Comparison of ENCODE assay signal across 10 cellular contexts in genomic region chr11:65298131-65298535, GRCh38. TPM values are rescaled to one million over a fixed set of nuclear protein-coding genes. Genes with fewer than 3 reads are reported as not detected.
DNase-seq lines count a peak whose midpoint lies in the region; ATAC-seq, FAIRE-seq and TF ChIP-seq lines count a peak whose summit lies in the region.
"Had no signal": no experiment of that assay in that cellular context is flagged by ENCODE, and none has a peak within 500 bp of the region (broad histone marks: within the 10 kb centered on the region; RNA-seq: fewer than 3 reads in every experiment).

No MANE protein-coding gene starts in this region.

- H3K9ac ChIP-seq in astrocyte (ENCODE audit: low read length) (no peak overlapping the region), muscle layer of colon (ENCODE audit: low read length) (peak overlapping the region; percentile 48)

- no peaks in the 10 kb centered on the region for H3K79me2 ChIP-seq in astrocyte (ENCODE audit: insufficient read depth, low read length)

- H3K9me3 ChIP-seq in astrocyte (ENCODE audit: insufficient read depth, low read depth, low read length) (no peaks in the 10 kb centered on the region), gastroesophageal sphincter (no peaks in the 10 kb centered on the region), muscle layer of colon (ENCODE audit: low read length) (no peaks in the 10 kb centered on the region), thoracic aorta (no peaks in the 10 kb centered on the region)

- TF ChIP-seq POLR2A in gastroesophageal sphincter (IDR thresholded peaks at IDR 0.05) = no peak

- H3K4me3 Mint-ChIP-seq in astrocyte (ENCODE audit: unreplicated experiment) = no peak overlapping the region

- H3K27me3 ChIP-seq in astrocyte (ENCODE audit: insufficient read depth, low read length) = no peaks in the 10 kb centered on the region
- H3K27me3 ChIP-seq in gastroesophageal sphincter = no peaks in the 10 kb centered on the region
- H3K27me3 ChIP-seq in muscle layer of colon (ENCODE audit: control insufficient read depth in 1 of 2, insufficient read depth in 2 of 2, low read length in 2 of 2) = no peaks in the 10 kb centered on the region
- H3K27me3 ChIP-seq in thoracic aorta (replicated peaks; ENCODE audit: insufficient read depth) = no peaks in the 10 kb centered on the region

- no peak overlapping the region for H2AFZ ChIP-seq in astrocyte (ENCODE audit: low read depth, low read length)

- H3K36me3 Mint-ChIP-seq in astrocyte (ENCODE audit: low read depth, unreplicated experiment) = peaks cover 12% of the 10 kb centered on the region

- no peak for TF ChIP-seq CTCF in astrocyte (IDR thresholded peaks at IDR 0.05; ENCODE audit: insufficient read depth, low read depth, low read length)
- no peak for TF ChIP-seq CTCF in gastroesophageal sphincter (IDR thresholded peaks at IDR 0.05)
- no peak for TF ChIP-seq CTCF in thoracic aorta (IDR thresholded peaks at IDR 0.05)
- TF ChIP-seq CTCF in GM13977 (IDR thresholded peaks at IDR 0.05; ENCODE audit: extremely low read depth, insufficient read depth, missing control alignments) = no peak

- H3K4me1 ChIP-seq in astrocyte (ENCODE audit: insufficient read depth, low read length) = peaks cover 13% of the 10 kb centered on the region
- peaks cover 24 to 90% (median 61%) of the 10 kb centered on the region in 3 donors for H3K4me1 ChIP-seq in gastroesophageal sphincter
- peaks cover 87% of the 10 kb centered on the region for H3K4me1 ChIP-seq in muscle layer of colon (ENCODE audit: insufficient read depth, low read length)
- peaks cover 20 to 25% of the 10 kb centered on the region in 2 donors for H3K4me1 ChIP-seq in thoracic aorta (ENCODE audit: control insufficient read depth in 1 of 2, low read depth in 2 of 2)

- H3K4me2 ChIP-seq in astrocyte (ENCODE audit: low read length) = peak overlapping the region; percentile 25

- no peaks in the 10 kb centered on the region for H3K9me3 Mint-ChIP-seq in astrocyte (ENCODE audit: unreplicated experiment)

- H3K4me3 ChIP-seq in astrocyte (ENCODE audit: insufficient read depth, low read depth, low read length) = no peak overlapping the region
- H3K4me3 ChIP-seq in gastroesophageal sphincter = peak overlapping the region in 1 of 2 donors; percentile 22
- peak overlapping the region; percentile 10 to 48 for H3K4me3 ChIP-seq in muscle layer of colon (ENCODE audit: low read depth in 1 of 2, low read length in 2 of 2)
- no peak overlapping the region for H3K4me3 ChIP-seq in thoracic aorta

- H3K27me3 Mint-ChIP-seq in astrocyte (ENCODE audit: low read depth, unreplicated experiment) = no peaks in the 10 kb centered on the region

- TF ChIP-seq EP300 in gastroesophageal sphincter (IDR thresholded peaks at IDR 0.05) = no peak

- DNase-seq in astrocyte (ENCODE audit: low read depth) = no peak
- no peak for DNase-seq in thoracic aorta (ENCODE audit: low spot score)
- DNase-seq in GM13977 (ENCODE audit: low spot score) = no peak
- no peak for DNase-seq in ecto neural progenitor cell (ENCODE audit: low spot score)
- no peak for DNase-seq in NOMO-1 treated with dmso at 0.1 percent for 144 hours (lab: John Stamatoyannopoulos, UW; ENCODE audit: unreplicated experiment)
- DNase-seq: small intestine; stimulated activated naive CD4-positive, alpha-beta T cell had no signal

- FAIRE-seq in astrocyte (lab: Jason Lieb, UNC) = no peak
- FAIRE-seq: small intestine had no signal

- peak overlapping the region; percentile 25 for H3K27ac ChIP-seq in astrocyte (ENCODE audit: low read depth, low read length)
- H3K27ac ChIP-seq in gastroesophageal sphincter = peak overlapping the region; percentile 91 to 99 (median 96)
- peak overlapping the region; percentile 98 for H3K27ac ChIP-seq in muscle layer of colon (ENCODE audit: low read depth, low read length)
- H3K27ac ChIP-seq in thoracic aorta = peak overlapping the region; percentile 43 to 70

- ATAC-seq in gastroesophageal sphincter (peak; percentile 74), thoracic aorta (ENCODE audit: insufficient number of reproducible peaks, low FRiP score, low read depth) (peak; percentile 35), GM19324 (IDR thresholded peaks at IDR 0.05; ENCODE audit: low FRiP score, unreplicated experiment) (no peak)

- in situ Hi-C loops in GM13977 (cut with MboI; ENCODE audit: low pct_unique_long_range_greater_than_20kb, low sequenced_read_pairs, unreplicated experiment) = no loop called here

- no peaks in the 10 kb centered on the region for H4K20me1 ChIP-seq in astrocyte (ENCODE audit: insufficient read depth, low read length)

- no CpG with 5 or more reads among the region's 8 CpGs for WGBS in gastroesophageal sphincter (ENCODE audit: low coverage in 1 of 2), 2 donors

- H3K36me3 ChIP-seq in astrocyte (ENCODE audit: insufficient read depth, low read length) (peaks cover 11% of the 10 kb centered on the region), gastroesophageal sphincter (peaks cover 0 to 19% of the 10 kb centered on the region in 2 donors), muscle layer of colon (ENCODE audit: insufficient read depth, low read length) (peaks cover 3% of the 10 kb centered on the region), thoracic aorta (no peaks in the 10 kb centered on the region)

- H3K27ac Mint-ChIP-seq in astrocyte (ENCODE audit: unreplicated experiment) = no peak overlapping the region

- peaks cover 10% of the 10 kb centered on the region for H3K4me1 Mint-ChIP-seq in astrocyte (ENCODE audit: low read depth, unreplicated experiment)

RNA-seq across cellular contexts. Expression of gene CDC42EP2, which starts 16.5 kb away (rescaled TPM):
- total RNA-seq in astrocyte (23.0 and 26.7 TPM in 2 replicates), gastroesophageal sphincter (10 to 100 TPM; 26.3 to 63.4 (median 42.8) TPM), thoracic aorta (10 to 100 TPM in 1 of 2 donors, 1 to 10 TPM in 1; 8.5 to 18.7 TPM)

RNA-seq across cellular contexts. Expression of gene DPF2, which starts 35.5 kb away (rescaled TPM):
- total RNA-seq in astrocyte (58.5 and 66.4 TPM in 2 replicates), gastroesophageal sphincter (10 to 100 TPM; 42.5 to 72.7 (median 62.1) TPM), thoracic aorta (10 to 100 TPM; 33.3 to 49.4 TPM)

RNA-seq across cellular contexts. Expression of gene POLA2, which starts 36.4 kb away (rescaled TPM):
- total RNA-seq in astrocyte (5.2 and 6.0 TPM in 2 replicates), gastroesophageal sphincter (10 to 100 TPM in 2 of 4 donors, 1 to 10 TPM in 2; 7.7 to 18.5 (median 13.2) TPM), thoracic aorta (10 to 100 TPM in 1 of 2 donors, 1 to 10 TPM in 1; 5.6 to 13.5 TPM)

RNA-seq across cellular contexts. Expression of gene TIGD3, which starts 56.4 kb away (rescaled TPM):
- 0.20 and 0.29 TPM in 2 replicates for total RNA-seq in astrocyte
- total RNA-seq in gastroesophageal sphincter = under 1 TPM in 2 of 4 donors, not detected in 2; 0.27 to 0.67 TPM
- not detected for total RNA-seq in thoracic aorta

Comparison
In these comparisons a context has a peak if more than half of its experiments do, and no peak if none do; other contexts are left out.
1. H3K27ac ChIP-seq: peak in every context shown above with its lines; median percentile 98 in muscle layer of colon; 96 in gastroesophageal sphincter; 56 in thoracic aorta; 25 in astrocyte.
2. H3K4me3 ChIP-seq: peak in muscle layer of colon (2 of 2); none in astrocyte (single experiment) and thoracic aorta (single experiment).